12 cellular contexts compared by ENCODE assay signal in genomic region chr16:4680673-4681470, GRCh38. TPM values are rescaled to one million over a fixed set of nuclear protein-coding genes. Genes with fewer than 3 reads are reported as not detected.
DNase-seq lines count a peak whose midpoint lies in the region; ATAC-seq and TF ChIP-seq lines count a peak whose summit lies in the region.
"Had no signal": no experiment of that assay in that cellular context is flagged by ENCODE, and none has a peak within 500 bp of the region (broad histone marks: within the 10 kb centered on the region; RNA-seq: fewer than 3 reads in every experiment).

No MANE protein-coding gene starts in this region.

- H3K27me3 ChIP-seq in CD4-positive, alpha-beta T cell (ENCODE audit: control insufficient read depth, insufficient read depth, low read length), result no peaks in the 10 kb centered on the region
- H3K27me3 ChIP-seq in cardiac muscle cell (no peaks in the 10 kb centered on the region), prostate gland (replicated peaks; ENCODE audit: insufficient read depth) (no peaks in the 10 kb centered on the region)

- CTCF ChIA-PET in CD4-positive, alpha-beta T cell (lab: Charles Lee), result no interaction called here
- CTCF ChIA-PET in activated CD4-positive, alpha-beta memory T cell treated with anti-CD3 and anti-CD28 coated beads, Interleukin-2, amount 10 ng/mL, durations not matched to agents 7 days and 5 days (lab: Charles Lee), result no interaction called here

- peaks cover 27% of the 10 kb centered on the region for H3K4me1 Mint-ChIP-seq in CD4-positive, alpha-beta T cell (ENCODE audit: low read depth)
- peaks cover 26% of the 10 kb centered on the region for H3K4me1 Mint-ChIP-seq in activated CD4-positive, alpha-beta memory T cell treated with anti-CD3 and anti-CD28 coated beads, Interleukin-2, amount 10 ng/mL, durations not matched to agents 7 days and 5 days
- no peaks in the 10 kb centered on the region for H3K4me1 Mint-ChIP-seq in HFFc6 (ENCODE audit: low read depth)

- no peaks in the 10 kb centered on the region for H3K9me3 ChIP-seq in CD4-positive, alpha-beta T cell (ENCODE audit: control insufficient read depth, low read length)
- H3K9me3 ChIP-seq in cardiac muscle cell (ENCODE audit: low read depth) (no peaks in the 10 kb centered on the region), prostate gland (no peaks in the 10 kb centered on the region)

- H3K27ac ChIP-seq in CD4-positive, alpha-beta T cell (ENCODE audit: low read depth, low read length), result no peak overlapping the region
- H3K27ac ChIP-seq in cardiac muscle cell (peak overlapping the region; percentile 51), prostate gland (peak overlapping the region; percentile 91 to 96)

- H3K36me3 ChIP-seq in cardiac muscle cell (peaks cover 2% of the 10 kb centered on the region), prostate gland (no peaks in the 10 kb centered on the region)

- DNase-seq in CD4-positive, alpha-beta T cell, result no peak
- DNase-seq in activated CD4-positive, alpha-beta memory T cell treated with anti-CD3 and anti-CD28 coated beads, Interleukin-2, amount 10 ng/mL, durations not matched to agents 7 days and 5 days, result no peak
- no peak for DNase-seq in cardiac muscle cell (ENCODE audit: low read depth in 1 of 2, low spot score in 1 of 2)
- DNase-seq in prostate gland (ENCODE audit: low spot score), result peak; percentile 37
- no peak for DNase-seq in activated CD8-positive, alpha-beta memory T cell treated with anti-CD3 and anti-CD28 coated beads for 24 hours
- no peak for DNase-seq in HK-2 (ENCODE audit: unreplicated experiment)
- no peak for DNase-seq in DMS 273 treated with DMSO at 0.1 percent for 48 hours (lab: John Stamatoyannopoulos, UW)
- DNase-seq in HFFc6, result no peak
- DNase-seq: cortex of kidney; NCI-H1694 treated with DMSO at 0.1 percent for 48 hours; stimulated activated naive CD8-positive, alpha-beta T cell treated with anti-CD3 and anti-CD28 coated beads, Interleukin-15, Interleukin-2, amounts not matched to agents 100 U/mL and 50 U/mL, for 24 hours had no signal

- peaks cover 42% of the 10 kb centered on the region for H3K36me3 Mint-ChIP-seq in CD4-positive, alpha-beta T cell (ENCODE audit: low read depth)
- peaks cover 27% of the 10 kb centered on the region for H3K36me3 Mint-ChIP-seq in activated CD4-positive, alpha-beta memory T cell treated with anti-CD3 and anti-CD28 coated beads, Interleukin-2, amount 10 ng/mL, durations not matched to agents 7 days and 5 days (ENCODE audit: low read depth)
- H3K36me3 Mint-ChIP-seq in HFFc6 (ENCODE audit: low read depth), result peaks cover 4% of the 10 kb centered on the region

- H3K4me3 ChIP-seq in cardiac muscle cell (no peak overlapping the region), prostate gland (peak overlapping the region; percentile 26 to 39)
- H3K4me3 ChIP-seq: smooth muscle cell had no signal

- no peaks in the 10 kb centered on the region for H3K9me3 Mint-ChIP-seq in CD4-positive, alpha-beta T cell
- H3K9me3 Mint-ChIP-seq in activated CD4-positive, alpha-beta memory T cell treated with anti-CD3 and anti-CD28 coated beads, Interleukin-2, amount 10 ng/mL, durations not matched to agents 7 days and 5 days, result no peaks in the 10 kb centered on the region
- no peaks in the 10 kb centered on the region for H3K9me3 Mint-ChIP-seq in HFFc6

- ATAC-seq in CD4-positive, alpha-beta T cell (ENCODE audit: poor library complexity), result no peak
- ATAC-seq: stimulated activated naive CD8-positive, alpha-beta T cell treated with anti-CD3 and anti-CD28 coated beads, Interleukin-15, Interleukin-2, amounts not matched to agents 100 U/mL and 50 U/mL, for 24 hours had no signal

- WGBS in prostate gland, result 35% methylated on average over 26 of the region's 26 CpGs

- intact Hi-C loops in CD4-positive, alpha-beta T cell (cut with DNase I, micrococcal nuclease), result no loop called here
- intact Hi-C loops in prostate gland (cut with DNase I), result no loop called here

- H3K27ac Mint-ChIP-seq in CD4-positive, alpha-beta T cell, result peak overlapping the region; percentile 42
- peak overlapping the region; percentile 49 for H3K27ac Mint-ChIP-seq in activated CD4-positive, alpha-beta memory T cell treated with anti-CD3 and anti-CD28 coated beads, Interleukin-2, amount 10 ng/mL, durations not matched to agents 7 days and 5 days
- H3K27ac Mint-ChIP-seq in HFFc6, result no peak overlapping the region

- TF ChIP-seq CTCF in CD4-positive, alpha-beta T cell (IDR thresholded peaks at IDR 0.05), result no peak
- no peak for TF ChIP-seq CTCF in cardiac muscle cell (IDR thresholded peaks at IDR 0.05; ENCODE audit: low read depth, low read length)
- no peak for TF ChIP-seq CTCF in prostate gland (IDR thresholded peaks at IDR 0.05)
- TF ChIP-seq CTCF in HFFc6 (IDR thresholded peaks at IDR 0.05), result no peak

- TF ChIP-seq POLR2A in prostate gland (IDR thresholded peaks at IDR 0.05), result no peak

- H3K4me1 ChIP-seq in cardiac muscle cell (ENCODE audit: low read depth) (peaks cover 13% of the 10 kb centered on the region), prostate gland (replicated peaks) (peaks cover 18% of the 10 kb centered on the region)

- H3K4me3 Mint-ChIP-seq in CD4-positive, alpha-beta T cell, result peak overlapping the region; percentile 4
- peak overlapping the region; percentile 21 for H3K4me3 Mint-ChIP-seq in activated CD4-positive, alpha-beta memory T cell treated with anti-CD3 and anti-CD28 coated beads, Interleukin-2, amount 10 ng/mL, durations not matched to agents 7 days and 5 days
- H3K4me3 Mint-ChIP-seq in HFFc6, result no peak overlapping the region

- H3K27me3 Mint-ChIP-seq in CD4-positive, alpha-beta T cell, result no peaks in the 10 kb centered on the region
- H3K27me3 Mint-ChIP-seq in activated CD4-positive, alpha-beta memory T cell treated with anti-CD3 and anti-CD28 coated beads, Interleukin-2, amount 10 ng/mL, durations not matched to agents 7 days and 5 days, result no peaks in the 10 kb centered on the region
- H3K27me3 Mint-ChIP-seq in HFFc6 (ENCODE audit: insufficient read depth), result peaks cover 4% of the 10 kb centered on the region

- POLR2A ChIA-PET in CD4-positive, alpha-beta T cell (lab: Charles Lee), result interaction anchor here (1.2 to 2.7 kb wide), 3 partner anchors 12 to 175 kb away, joined by 3 to 10 read pairs (median 4); partner anchors contain the start of gene NUDT16L1
- POLR2A ChIA-PET in activated CD4-positive, alpha-beta memory T cell treated with anti-CD3 and anti-CD28 coated beads, Interleukin-2, amount 10 ng/mL, durations not matched to agents 7 days and 5 days (lab: Charles Lee), result interaction anchor here (1.0 to 1.4 kb wide), 2 partner anchors 10 to 14 kb away, joined by 3 to 4 read pairs; no protein-coding TSS in a partner anchor

RNA-seq across cellular contexts. Expression of gene NUDT16L1, which starts 12.5 kb away (rescaled TPM):
- total RNA-seq in CD4-positive, alpha-beta T cell, result 10 to 100 TPM; 75.2 to 78.9 TPM
- 10 to 100 TPM; 24.2 to 25.5 TPM for total RNA-seq in activated CD4-positive, alpha-beta memory T cell treated with anti-CD3 and anti-CD28 coated beads, Interleukin-2, amount 10 ng/mL, durations not matched to agents 7 days and 5 days
- total RNA-seq in cardiac muscle cell (84.4 and 139 TPM in 2 replicates), prostate gland (10 to 100 TPM; 57.4 to 75.3 TPM)
- 141 and 157 TPM in 2 replicates for polyA plus RNA-seq in cardiac muscle cell
- total RNA-seq in HFFc6 (2021; fragmentation: NEBNext Ultra II Directional; extraction: Animal tissue kit (Norgen Biotek cat#: 25700)), result 10 to 100 TPM; 33.2 to 41.8 (median 34.3) TPM

RNA-seq across cellular contexts. Expression of gene ANKS3, which starts 53.2 kb away (rescaled TPM):
- 10 to 100 TPM; 13.5 TPM for total RNA-seq in CD4-positive, alpha-beta T cell
- 10 to 100 TPM in 1 of 2 experiments, 1 to 10 TPM in 1; 10.0 to 10.2 TPM for total RNA-seq in activated CD4-positive, alpha-beta memory T cell treated with anti-CD3 and anti-CD28 coated beads, Interleukin-2, amount 10 ng/mL, durations not matched to agents 7 days and 5 days
- 38.7 and 40.3 TPM in 2 replicates for total RNA-seq in cardiac muscle cell
- 35.2 and 37.6 TPM in 2 replicates for polyA plus RNA-seq in cardiac muscle cell
- total RNA-seq in prostate gland, result 10 to 100 TPM; 19.1 to 42.9 TPM
- total RNA-seq in HFFc6 (2021; fragmentation: NEBNext Ultra II Directional; extraction: Animal tissue kit (Norgen Biotek cat#: 25700)), result 10 to 100 TPM; 16.7 to 23.1 (median 19.7) TPM

RNA-seq across cellular contexts. Expression of gene DNAAF8, which starts 53.5 kb away (rescaled TPM):
- under 1 TPM in 1 of 2 experiments, not detected in 1; 0.25 TPM for total RNA-seq in CD4-positive, alpha-beta T cell
- total RNA-seq in activated CD4-positive, alpha-beta memory T cell treated with anti-CD3 and anti-CD28 coated beads, Interleukin-2, amount 10 ng/mL, durations not matched to agents 7 days and 5 days, result not detected
- total RNA-seq in cardiac muscle cell, result 0.77 and 1.2 TPM in 2 replicates
- 0.07 and 1.2 TPM in 2 replicates for polyA plus RNA-seq in cardiac muscle cell
- 10 to 100 TPM in 1 of 2 donors, 1 to 10 TPM in 1; 7.1 to 21.9 TPM for total RNA-seq in prostate gland
- 1 to 10 TPM; 1.1 to 2.8 (median 1.6) TPM for total RNA-seq in HFFc6 (2021; fragmentation: NEBNext Ultra II Directional; extraction: Animal tissue kit (Norgen Biotek cat#: 25700))
- total RNA-seq: smooth muscle cell had no signal

RNA-seq across cellular contexts. Expression of gene MGRN1, which starts 56.2 kb away (rescaled TPM):
- 10 to 100 TPM; 45.9 to 48.6 TPM for total RNA-seq in CD4-positive, alpha-beta T cell
- total RNA-seq in activated CD4-positive, alpha-beta memory T cell treated with anti-CD3 and anti-CD28 coated beads, Interleukin-2, amount 10 ng/mL, durations not matched to agents 7 days and 5 days, result 10 to 100 TPM; 71.8 to 73.3 TPM
- 58.2 and 66.6 TPM in 2 replicates for total RNA-seq in cardiac muscle cell
- 42.6 and 47.2 TPM in 2 replicates for polyA plus RNA-seq in cardiac muscle cell
- 100 to 1,000 TPM in 1 of 2 donors, 10 to 100 TPM in 1; 59.6 to 101 TPM for total RNA-seq in prostate gland
- 10 to 100 TPM; 65.8 to 81.6 (median 69.1) TPM for total RNA-seq in HFFc6 (2021; fragmentation: NEBNext Ultra II Directional; extraction: Animal tissue kit (Norgen Biotek cat#: 25700))
